Comparison of ENCODE assay signal across 9 cellular contexts in genomic region chr5:180825768-180826525, GRCh38. TPM values are rescaled to one million over a fixed set of nuclear protein-coding genes. Genes with fewer than 3 reads are reported as not detected.
A peak's percentile ranks its signal among the peaks of the same experiment; 100 is the strongest.
DNase-seq lines count a peak whose midpoint lies in the region; ATAC-seq, FAIRE-seq and TF ChIP-seq lines count a peak whose summit lies in the region.
"Had no signal": no experiment of that assay in that cellular context is flagged by ENCODE, and none has a peak within 500 bp of the region (broad histone marks: within the 10 kb centered on the region; RNA-seq: fewer than 3 reads in every experiment).

No MANE protein-coding gene starts in this region.

- H3K4me3 ChIP-seq in esophagus (ENCODE audit: low read depth in 1 of 2, low read length in 2 of 2) (no peak overlapping the region), pancreas (no peak overlapping the region)

- intact Hi-C loops in pancreas (cut with DNase I): no loop called here

- H3K9me3 ChIP-seq in esophagus (ENCODE audit: control insufficient read depth in 2 of 2, insufficient read depth in 1 of 2, low read depth in 1 of 2, low read length in 1 of 2) (no peaks in the 10 kb centered on the region), pancreas (no peaks in the 10 kb centered on the region)

- peak; percentile 57 for DNase-seq in Ammon's horn (ENCODE audit: low spot score)
- DNase-seq in M059J (ENCODE audit: low read depth): peak; percentile 90
- peak in 5 of 6 donors; percentile 71 to 92 (median 82) for DNase-seq in pancreas
- no peak for DNase-seq in SHP77 treated with DMSO at 0.1 percent for 48 hours (lab: John Stamatoyannopoulos, UW)
- no peak for DNase-seq in midbrain (lab: John Stamatoyannopoulos, UW)

- peaks cover 9 to 23% of the 10 kb centered on the region in 2 donors for H3K4me1 ChIP-seq in esophagus (ENCODE audit: control insufficient read depth in 2 of 2, insufficient read depth in 2 of 2, low read length in 1 of 2)
- H3K4me1 ChIP-seq in pancreas: peaks cover 25 to 47% (median 35%) of the 10 kb centered on the region in 3 donors

- no peaks in the 10 kb centered on the region for H3K27me3 ChIP-seq in esophagus (ENCODE audit: control insufficient read depth in 1 of 2, insufficient read depth in 2 of 2, low read length in 2 of 2)
- H3K27me3 ChIP-seq in pancreas: no peaks in the 10 kb centered on the region

- H3K27ac ChIP-seq in esophagus (ENCODE audit: low read depth in 2 of 2, low read length in 1 of 2) (peak overlapping the region; percentile 69 to 82), pancreas (peak overlapping the region; percentile 13 to 75 (median 67))

- no peaks in the 10 kb centered on the region for H3K36me3 ChIP-seq in esophagus (ENCODE audit: control insufficient read depth in 2 of 2, insufficient read depth in 2 of 2, low read length in 1 of 2)
- H3K36me3 ChIP-seq in pancreas: no peaks in the 10 kb centered on the region

- ATAC-seq in pancreas (peak; percentile 71 to 82 (median 82)), GM18498 (IDR thresholded peaks at IDR 0.05; ENCODE audit: unreplicated experiment) (no peak), GM21447 (IDR thresholded peaks at IDR 0.05; ENCODE audit: unreplicated experiment) (no peak)

- no peak for TF ChIP-seq CTCF in pancreas (IDR thresholded peaks at IDR 0.05)

- 48 to 64% methylated on average over 3 of the region's 3 CpGs for WGBS in esophagus, 2 donors
- 59% methylated on average over 3 of the region's 3 CpGs for WGBS in pancreas, 2 donors

- FAIRE-seq in pancreas (lab: Jason Lieb, UNC): no peak
- FAIRE-seq: GM12892 had no signal

RNA-seq across cellular contexts. Expression of gene MGAT1, which starts 23.3 kb away (rescaled TPM):
- 66.3 and 107 TPM in 2 replicates for total RNA-seq in M059J (2014; rRNA removed; shearing (Covaris generic))
- polyA plus RNA-seq in esophagus: 100 to 1,000 TPM in 1 of 2 donors, 10 to 100 TPM in 1; 84.0 to 108 TPM
- 10 to 100 TPM; 53.4 to 96.3 (median 76.2) TPM for total RNA-seq in pancreas
- polyA plus RNA-seq in pancreas: 10 to 100 TPM; 58.8 to 62.9 TPM

RNA-seq across cellular contexts. Expression of gene ZFP62, which starts 35.1 kb away (rescaled TPM):
- 8.4 and 16.9 TPM in 2 replicates for total RNA-seq in M059J (2014; rRNA removed; shearing (Covaris generic))
- polyA plus RNA-seq in esophagus (10 to 100 TPM; 10.3 to 23.6 TPM), pancreas (10 to 100 TPM; 15.1 to 18.2 TPM)
- total RNA-seq in pancreas: 10 to 100 TPM; 10.4 to 23.9 (median 13.0) TPM

Comparison
In these comparisons a context has a peak if more than half of its experiments do, and no peak if none do; other contexts are left out.
1. DNase-seq: peak in Ammon's horn (single experiment), M059J (single experiment) and pancreas (5 of 6); none in SHP77 treated with DMSO at 0.1 percent for 48 hours (single experiment) and midbrain (single experiment).
2. ATAC-seq: peak in pancreas (4 of 4); none in GM18498 (single experiment) and GM21447 (single experiment).